ENCODE assay signal across 13 cellular contexts in genomic region chrX:116490091-116490490, GRCh38. TPM values are rescaled to one million over a fixed set of nuclear protein-coding genes. Genes with fewer than 3 reads are reported as not detected.
DNase-seq lines count a peak whose midpoint lies in the region; ATAC-seq and TF ChIP-seq lines count a peak whose summit lies in the region.
"Had no signal": no experiment of that assay in that cellular context is flagged by ENCODE, and none has a peak within 500 bp of the region (broad histone marks: within the 10 kb centered on the region; RNA-seq: fewer than 3 reads in every experiment).

No MANE protein-coding gene starts in this region.

- H3K4me3 ChIP-seq in heart right ventricle (no peak overlapping the region), fibroblast of pulmonary artery (replicated peaks; ENCODE audit: low read depth, low read length) (no peak overlapping the region), upper lobe of right lung (no peak overlapping the region)

- H3K27me3 ChIP-seq in heart right ventricle (no peaks in the 10 kb centered on the region), upper lobe of right lung (no peaks in the 10 kb centered on the region)

- H3K27ac ChIP-seq in heart right ventricle = no peak overlapping the region
- no peak overlapping the region for H3K27ac ChIP-seq in upper lobe of right lung

- ATAC-seq in heart right ventricle (no peak), left ventricle myocardium superior (no peak), upper lobe of right lung (no peak)
- ATAC-seq in stimulated activated naive CD8-positive, alpha-beta T cell treated with anti-CD3 and anti-CD28 coated beads, Interleukin-15, Interleukin-2, amounts not matched to agents 100 U/mL and 50 U/mL, for 24 hours = no peak
- ATAC-seq: activated T-helper 17 cell treated with anti-CD3 and anti-CD28 coated beads, Interleukin-2, amount 50 U/mL, for 72 hours had no signal

- intact Hi-C loops in heart right ventricle (cut with DNase I) = loop anchor here in 2 of 10 donors (10.0 kb wide), 1 partner anchor 1765 kb away; no protein-coding TSS in a partner anchor
- intact Hi-C loops in left ventricle myocardium superior (cut with micrococcal nuclease) = no loop called here
- intact Hi-C loops in upper lobe of right lung (cut with DNase I) = no loop called here

- no peaks in the 10 kb centered on the region for H3K36me3 ChIP-seq in heart right ventricle
- H3K36me3 ChIP-seq in upper lobe of right lung = no peaks in the 10 kb centered on the region

- H3K4me1 ChIP-seq in heart right ventricle (no peaks in the 10 kb centered on the region), upper lobe of right lung (no peaks in the 10 kb centered on the region)

- TF ChIP-seq CTCF in heart right ventricle (IDR thresholded peaks at IDR 0.05) = peak in 5 of 9 donors; percentile 12 to 36 (median 30)
- peak; percentile 16 for TF ChIP-seq CTCF in fibroblast of pulmonary artery (IDR thresholded peaks at IDR 0.05; ENCODE audit: low read length, missing control alignments)
- TF ChIP-seq CTCF in upper lobe of right lung (IDR thresholded peaks at IDR 0.05) = peak; percentile 22

- H3K9me3 ChIP-seq in heart right ventricle (no peaks in the 10 kb centered on the region), upper lobe of right lung (no peaks in the 10 kb centered on the region)

- no peak for DNase-seq in heart right ventricle
- no peak for DNase-seq in left ventricle myocardium superior
- DNase-seq in NCI-H774 (lab: John Stamatoyannopoulos, UW) = peak; percentile 6
- DNase-seq in fibroblast of pulmonary artery (ENCODE audit: low read depth) = peak; percentile 3
- DNase-seq in upper lobe of right lung = no peak
- no peak for DNase-seq in ureter (ENCODE audit: low spot score)
- no peak for DNase-seq in stimulated activated naive CD8-positive, alpha-beta T cell treated with anti-CD3 and anti-CD28 coated beads, Interleukin-15, Interleukin-2, amounts not matched to agents 100 U/mL and 50 U/mL, for 24 hours
- DNase-seq in islet precursor cell = no peak
- DNase-seq: CD8-positive, alpha-beta memory T cell; effector CD4-positive, alpha-beta T cell; NCI-H226 had no signal

RNA-seq across cellular contexts. Expression of gene CT83, which starts 27.3 kb away (rescaled TPM):
- total RNA-seq in heart right ventricle (not detected), left ventricle myocardium superior (not detected), upper lobe of right lung (not detected), ureter (not detected)
- polyA plus RNA-seq in heart right ventricle = not detected
- total RNA-seq: activated T-helper 17 cell treated with anti-CD3 and anti-CD28 coated beads, Interleukin-2, amount 50 U/mL, for 72 hours; CD8-positive, alpha-beta memory T cell; H1 had no signal
- polyA plus RNA-seq: CD8-positive, alpha-beta memory T cell; H1 had no signal

RNA-seq across cellular contexts. Expression of gene SLC6A14, which starts 53.7 kb away (rescaled TPM):
- total RNA-seq in heart right ventricle (not detected), left ventricle myocardium superior (not detected), upper lobe of right lung (50.2 TPM), ureter (0.57 TPM)
- polyA plus RNA-seq in heart right ventricle = under 1 TPM in 1 of 2 donors, not detected in 1; 0.01 TPM
- total RNA-seq: activated T-helper 17 cell treated with anti-CD3 and anti-CD28 coated beads, Interleukin-2, amount 50 U/mL, for 72 hours; CD8-positive, alpha-beta memory T cell; H1 had no signal
- polyA plus RNA-seq: CD8-positive, alpha-beta memory T cell; H1 had no signal

Comparison
In these comparisons a context has a peak if more than half of its experiments do, and no peak if none do; other contexts are left out.
1. DNase-seq: peak in NCI-H774 (single experiment) and fibroblast of pulmonary artery (single experiment); none in heart right ventricle (0 of 2), left ventricle myocardium superior (single experiment), upper lobe of right lung (single experiment), ureter (single experiment), stimulated activated naive CD8-positive, alpha-beta T cell treated with anti-CD3 and anti-CD28 coated beads, Interleukin-15, Interleukin-2, amounts not matched to agents 100 U/mL and 50 U/mL, for 24 hours (single experiment) and islet precursor cell (single experiment).
2. RNA of gene SLC6A14, which starts 53.7 kb away (total RNA-seq): 50.2 TPM in upper lobe of right lung (single experiment); 0.57 TPM in ureter (single experiment), not detected in heart right ventricle and not detected in left ventricle myocardium superior (single experiment); every median in the first group is over 10 times any median in the second.
3. Peak in every context shown above with its lines, with median percentiles within 50 percentile points of each other: CTCF ChIP-seq.